In the genomic region with DNA sequence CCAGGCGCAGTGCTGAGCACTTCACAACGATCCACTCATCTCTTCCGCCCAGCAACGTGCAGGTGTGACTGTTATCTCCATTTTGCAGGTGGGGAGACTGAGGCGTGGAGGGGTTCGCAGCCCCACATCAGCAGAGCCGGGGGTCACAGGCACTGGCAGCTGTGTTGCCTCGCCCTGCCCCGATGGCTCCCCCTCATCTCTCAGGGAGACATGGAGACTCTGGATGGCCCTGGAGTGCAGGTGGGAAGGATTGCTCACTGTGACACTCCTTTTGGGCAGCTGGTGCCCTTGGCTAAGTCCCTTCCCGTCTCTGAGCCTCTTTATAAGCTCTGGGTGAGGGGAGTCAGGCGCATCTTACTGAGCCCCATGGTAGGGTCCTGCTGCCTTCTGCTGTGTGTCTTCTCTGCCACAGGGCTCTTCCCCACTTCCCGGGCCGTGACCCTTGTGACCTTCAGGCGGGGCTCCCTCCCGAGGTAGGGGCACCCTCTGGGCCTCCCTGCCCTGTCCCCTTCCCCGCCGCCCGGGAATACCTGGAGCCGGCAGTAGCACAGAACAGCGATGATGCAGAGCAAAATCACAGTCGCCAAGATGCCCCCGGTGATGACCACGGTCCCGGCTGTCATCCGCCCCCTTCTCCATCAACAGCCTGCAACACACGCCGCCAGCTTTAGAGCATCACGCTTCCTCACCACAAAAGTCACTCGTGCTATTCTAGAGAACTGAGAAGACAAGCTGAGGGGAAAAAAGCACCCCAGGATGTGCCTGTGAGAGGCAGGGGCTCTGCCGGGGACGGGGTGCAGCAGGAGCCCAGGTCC, we compare ENCODE assay signal across 1 cellular context.
TF ChIP-seq lines count a peak whose summit lies in the region.

No MANE protein-coding gene starts in this region.

TF ChIP-seq in neural cell, 6 proteins besides CTCF, POLR2A, EP300 and RAD21 (continued from another document):
- no peak for TF ChIP-seq EZH2 (IDR thresholded peaks at IDR 0.05; ENCODE audit: borderline replicate concordance, insufficient read depth, low read length, poor library complexity, severe bottlenecking)
